18 cellular contexts compared by ENCODE assay signal in genomic region chr5:138457532-138458275, GRCh38. TPM values are rescaled to one million over a fixed set of nuclear protein-coding genes. Genes with fewer than 3 reads are reported as not detected.
DNase-seq lines count a peak whose midpoint lies in the region; ATAC-seq and TF ChIP-seq lines count a peak whose summit lies in the region.
"Had no signal": no experiment of that assay in that cellular context is flagged by ENCODE, and none has a peak within 500 bp of the region (broad histone marks: within the 10 kb centered on the region; RNA-seq: fewer than 3 reads in every experiment).

No MANE protein-coding gene starts in this region.

- H3K9me3 ChIP-seq in Karpas-422 (ENCODE audit: low read length) = no peaks in the 10 kb centered on the region
- no peaks in the 10 kb centered on the region for H3K9me3 ChIP-seq in osteoblast (ENCODE audit: low read depth, low read length)
- no peaks in the 10 kb centered on the region for H3K9me3 ChIP-seq in T-helper 17 cell (ENCODE audit: control insufficient read depth, low read length, poor library complexity, severe bottlenecking)
- H3K9me3 ChIP-seq: gastroesophageal sphincter, SJCRH30 had no signal

- no peak for DNase-seq in T-helper 2 cell treated with Interferon-gamma antibody and Interleukin-4, amounts not matched to agents 5 μg/mL and 100 μg/mL, for 36 hours (ENCODE audit: low spot score)
- no peak for DNase-seq in T-helper 2 cell
- peak; percentile 43 for DNase-seq in Karpas-422
- DNase-seq in coronary artery (ENCODE audit: low spot score) = no peak
- DNase-seq in osteoblast (ENCODE audit: insufficient read length, low spot score, missing footprints) = peak; percentile 77
- DNase-seq in T-helper 17 cell = no peak
- no peak for DNase-seq in NCI-H345 treated with DMSO at 0.1 percent for 48 hours (lab: John Stamatoyannopoulos, UW; ENCODE audit: unreplicated experiment)
- DNase-seq: activated CD4-positive, alpha-beta T cell treated with anti-CD3 and anti-CD28 coated beads for 4 hours; activated naive CD4-positive, alpha-beta T cell treated with Interleukin-2 at 50 U/mL for 16 hours; kidney glomerular epithelial cell; NCI-H187 treated with DMSO at 0.1 percent for 48 hours; NCI-H774; SJCRH30 had no signal

- H3K36me3 Mint-ChIP-seq in T-helper 2 cell treated with Interferon-gamma antibody and Interleukin-4, amounts not matched to agents 5 μg/mL and 100 μg/mL, for 36 hours (ENCODE audit: low read depth) = peaks cover 3% of the 10 kb centered on the region
- H3K36me3 Mint-ChIP-seq in T-helper 17 cell (ENCODE audit: low read depth) = no peaks in the 10 kb centered on the region
- H3K36me3 Mint-ChIP-seq: type B pancreatic cell had no signal

- TF ChIP-seq CTCF in coronary artery (IDR thresholded peaks at IDR 0.05) = no peak
- TF ChIP-seq CTCF in osteoblast (IDR thresholded peaks at IDR 0.05; ENCODE audit: extremely low read depth, low read depth, low read length) = no peak

- peaks cover 26% of the 10 kb centered on the region for H3K4me1 Mint-ChIP-seq in T-helper 2 cell treated with Interferon-gamma antibody and Interleukin-4, amounts not matched to agents 5 μg/mL and 100 μg/mL, for 36 hours (ENCODE audit: low read depth)
- peaks cover 24% of the 10 kb centered on the region for H3K4me1 Mint-ChIP-seq in T-helper 17 cell

- no peak overlapping the region for H3K4me3 Mint-ChIP-seq in T-helper 2 cell treated with Interferon-gamma antibody and Interleukin-4, amounts not matched to agents 5 μg/mL and 100 μg/mL, for 36 hours
- no peak overlapping the region for H3K4me3 Mint-ChIP-seq in T-helper 17 cell
- H3K4me3 Mint-ChIP-seq: type B pancreatic cell had no signal

- no peaks in the 10 kb centered on the region for H3K27me3 Mint-ChIP-seq in T-helper 2 cell treated with Interferon-gamma antibody and Interleukin-4, amounts not matched to agents 5 μg/mL and 100 μg/mL, for 36 hours (ENCODE audit: low read depth)
- no peaks in the 10 kb centered on the region for H3K27me3 Mint-ChIP-seq in T-helper 17 cell

- no peaks in the 10 kb centered on the region for H3K9me2 ChIP-seq in Karpas-422 (replicated peaks; ENCODE audit: insufficient read depth, low read length)

- H2AFZ ChIP-seq in Karpas-422 (ENCODE audit: low read length) = no peak overlapping the region
- no peak overlapping the region for H2AFZ ChIP-seq in osteoblast (ENCODE audit: low read length)

- no peak overlapping the region for H3K27ac ChIP-seq in Karpas-422 (ENCODE audit: low read length)
- H3K27ac ChIP-seq in coronary artery = peak overlapping the region in 1 of 2 donors; percentile 38
- no peak overlapping the region for H3K27ac ChIP-seq in osteoblast (ENCODE audit: low read depth, low read length)
- H3K27ac ChIP-seq: KMS-11, SJCRH30 had no signal

- H3K27me3 ChIP-seq in Karpas-422 (ENCODE audit: low read length) = no peaks in the 10 kb centered on the region
- H3K27me3 ChIP-seq in osteoblast (ENCODE audit: insufficient read depth, low read length) = no peaks in the 10 kb centered on the region
- H3K27me3 ChIP-seq: gastroesophageal sphincter had no signal

- H4K20me1 ChIP-seq in Karpas-422 (ENCODE audit: insufficient read depth, low read depth, low read length) (no peaks in the 10 kb centered on the region), osteoblast (ENCODE audit: insufficient read depth, low read length) (no peaks in the 10 kb centered on the region)

- ATAC-seq in T-helper 17 cell (no peak), HG02973 (IDR thresholded peaks at IDR 0.05; ENCODE audit: unreplicated experiment) (no peak)
- ATAC-seq: gastroesophageal sphincter had no signal

- H3K9me3 Mint-ChIP-seq in T-helper 2 cell treated with Interferon-gamma antibody and Interleukin-4, amounts not matched to agents 5 μg/mL and 100 μg/mL, for 36 hours = no peaks in the 10 kb centered on the region
- H3K9me3 Mint-ChIP-seq: type B pancreatic cell had no signal

- peak overlapping the region; percentile 71 for H3K27ac Mint-ChIP-seq in T-helper 2 cell treated with Interferon-gamma antibody and Interleukin-4, amounts not matched to agents 5 μg/mL and 100 μg/mL, for 36 hours
- H3K27ac Mint-ChIP-seq in T-helper 17 cell = no peak overlapping the region
- H3K27ac Mint-ChIP-seq: type B pancreatic cell had no signal

- H3K4me1 ChIP-seq in Karpas-422 (ENCODE audit: low read length) = peaks cover 2% of the 10 kb centered on the region; the same call in 1 of the 2 replicates
- H3K4me1 ChIP-seq in osteoblast (ENCODE audit: insufficient read depth, low read length) = peaks cover 12% of the 10 kb centered on the region

- H3K79me2 ChIP-seq in Karpas-422 (ENCODE audit: low read length) = no peaks in the 10 kb centered on the region
- no peaks in the 10 kb centered on the region for H3K79me2 ChIP-seq in osteoblast (ENCODE audit: insufficient read depth, low read length)

- H3K4me3 ChIP-seq in Karpas-422 (ENCODE audit: low read length) = no peak overlapping the region
- H3K4me3 ChIP-seq in coronary artery = peak overlapping the region; percentile 10
- H3K4me3 ChIP-seq in osteoblast (ENCODE audit: insufficient read depth, low read length) = no peak overlapping the region
- H3K4me3 ChIP-seq: gastroesophageal sphincter, SJCRH30, skin epidermis had no signal

- H3K4me2 ChIP-seq in Karpas-422 (ENCODE audit: low read depth, low read length, poor library complexity, severe bottlenecking) (no peak overlapping the region), osteoblast (ENCODE audit: insufficient read depth, low read length) (no peak overlapping the region)
- H3K4me2 ChIP-seq: KMS-11 had no signal

- no peaks in the 10 kb centered on the region for H3K36me3 ChIP-seq in Karpas-422 (ENCODE audit: insufficient read depth, low read length)
- no peaks in the 10 kb centered on the region for H3K36me3 ChIP-seq in osteoblast (ENCODE audit: insufficient read depth, low read length)
- H3K36me3 ChIP-seq: gastroesophageal sphincter, SJCRH30 had no signal

- no peak overlapping the region for H3K9ac ChIP-seq in Karpas-422 (ENCODE audit: low read length)
- H3K9ac ChIP-seq: KMS-11 had no signal

RNA-seq across cellular contexts. Expression of gene EGR1, which starts 7.6 kb away (rescaled TPM):
- 0.61 and 1.7 TPM in 2 replicates for total RNA-seq in Karpas-422 (2014; rRNA removed; shearing (Covaris generic); ENCODE audit: low replicate concordance)
- total RNA-seq in osteoblast = 2.2 and 2.7 TPM in 2 replicates
- 10 to 100 TPM; 24.2 to 30.6 TPM for total RNA-seq in T-helper 17 cell

RNA-seq across cellular contexts. Expression of gene REEP2, which starts 18.8 kb away (rescaled TPM):
- total RNA-seq in Karpas-422 (2014; rRNA removed; shearing (Covaris generic); ENCODE audit: low replicate concordance) = 1.8 and 3.1 TPM in 2 replicates
- total RNA-seq in osteoblast = 1.5 and 2.2 TPM in 2 replicates
- under 1 TPM in 1 of 2 donors, not detected in 1; 0.40 TPM for total RNA-seq in T-helper 17 cell

Comparison
In these comparisons a context has a peak if more than half of its experiments do, and no peak if none do; other contexts are left out.
1. DNase-seq: peak in Karpas-422 (single experiment) and osteoblast (single experiment); none in T-helper 2 cell treated with Interferon-gamma antibody and Interleukin-4, amounts not matched to agents 5 μg/mL and 100 μg/mL, for 36 hours (single experiment), T-helper 2 cell (0 of 5), coronary artery (single experiment), T-helper 17 cell (0 of 3) and NCI-H345 treated with DMSO at 0.1 percent for 48 hours (single experiment).